ENCODE assay signal across 21 cellular contexts in the genomic region with DNA sequence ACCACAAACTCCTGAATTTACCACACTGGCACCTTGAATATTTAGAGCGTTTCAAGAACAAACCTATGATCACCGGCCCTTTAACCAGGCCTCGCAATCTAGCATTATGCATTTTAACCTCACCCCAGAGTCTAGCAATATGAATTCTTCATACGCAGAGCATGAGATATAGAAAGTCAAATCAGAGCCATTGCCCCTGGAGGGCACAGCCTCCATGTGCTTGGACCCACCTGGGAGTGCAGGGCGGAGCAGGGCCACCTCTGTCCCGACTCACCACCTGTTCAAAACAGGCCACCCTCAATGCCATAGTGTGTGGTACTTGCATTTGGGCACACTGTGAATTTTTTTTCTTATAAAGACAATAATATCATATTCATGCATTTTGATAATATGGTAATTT. TPM values are rescaled to one million over a fixed set of nuclear protein-coding genes. Genes with fewer than 3 reads are reported as not detected.
DNase-seq lines count a peak whose midpoint lies in the region; TF ChIP-seq lines count a peak whose summit lies in the region.
"Had no signal": no experiment of that assay in that cellular context is flagged by ENCODE, and none has a peak within 500 bp of the region (broad histone marks: within the 10 kb centered on the region; RNA-seq: fewer than 3 reads in every experiment).

No MANE protein-coding gene starts in this region.

- H3K9me3 Mint-ChIP-seq in type B pancreatic cell: no peaks in the 10 kb centered on the region
- H3K9me3 Mint-ChIP-seq in activated naive CD4-positive, alpha-beta T cell treated with anti-CD3 and anti-CD28 coated beads for 36 hours: no peaks in the 10 kb centered on the region
- H3K9me3 Mint-ChIP-seq: CD8-positive, alpha-beta T cell; GM23338; HFFc6 had no signal

- no peak overlapping the region for H3K27ac Mint-ChIP-seq in type B pancreatic cell
- no peak overlapping the region for H3K27ac Mint-ChIP-seq in activated naive CD4-positive, alpha-beta T cell treated with anti-CD3 and anti-CD28 coated beads for 36 hours
- H3K27ac Mint-ChIP-seq: CD4-positive, CD25-positive, alpha-beta regulatory T cell; CD8-positive, alpha-beta T cell; GM23338; HFFc6 had no signal

- peaks cover 15% of the 10 kb centered on the region for H3K4me1 Mint-ChIP-seq in type B pancreatic cell (ENCODE audit: unreplicated experiment)
- H3K4me1 Mint-ChIP-seq in activated naive CD4-positive, alpha-beta T cell treated with anti-CD3 and anti-CD28 coated beads for 36 hours (ENCODE audit: low read depth): no peaks in the 10 kb centered on the region
- H3K4me1 Mint-ChIP-seq: CD4-positive, CD25-positive, alpha-beta regulatory T cell; GM23338 had no signal

- intact Hi-C loops in activated naive CD4-positive, alpha-beta T cell treated with anti-CD3 and anti-CD28 coated beads for 36 hours (cut with micrococcal nuclease): no loop called here

- no peak overlapping the region for H3K4me3 Mint-ChIP-seq in type B pancreatic cell
- H3K4me3 Mint-ChIP-seq in activated naive CD4-positive, alpha-beta T cell treated with anti-CD3 and anti-CD28 coated beads for 36 hours: no peak overlapping the region
- H3K4me3 Mint-ChIP-seq: CD4-positive, CD25-positive, alpha-beta regulatory T cell; CD8-positive, alpha-beta T cell; GM23338; HFFc6 had no signal

- TF ChIP-seq CTCF in KMS-11 (conservative IDR thresholded peaks at IDR 0.05; ENCODE audit: low read depth, low read length): no peak
- no peak for TF ChIP-seq CTCF in hepatocyte (IDR thresholded peaks at IDR 0.05; ENCODE audit: poor library complexity)
- TF ChIP-seq CTCF in type B pancreatic cell (conservative IDR thresholded peaks at IDR 0.05): no peak

- H3K27me3 Mint-ChIP-seq in type B pancreatic cell: no peaks in the 10 kb centered on the region
- H3K27me3 Mint-ChIP-seq in activated naive CD4-positive, alpha-beta T cell treated with anti-CD3 and anti-CD28 coated beads for 36 hours (ENCODE audit: low read depth): peaks cover 41% of the 10 kb centered on the region

- peak overlapping the region; percentile 75 for H3K4me2 ChIP-seq in BLaER1
- H3K4me2 ChIP-seq in KMS-11: peak overlapping the region; percentile 55
- no peak overlapping the region for H3K4me2 ChIP-seq in hepatocyte
- H3K4me2 ChIP-seq: A549, GM23338 had no signal

- H3K4me3 ChIP-seq in BLaER1 (no peak overlapping the region), KMS-11 (IDR thresholded peaks at IDR 0.05; ENCODE audit: insufficient read depth, low read depth, low read length) (no peak overlapping the region), hepatocyte (no peak overlapping the region)
- H3K4me3 ChIP-seq: A549, GM12878, GM23338, HAP-1 had no signal

- H3K79me2 ChIP-seq in KMS-11 (ENCODE audit: insufficient read depth, low read depth): no peaks in the 10 kb centered on the region
- no peaks in the 10 kb centered on the region for H3K79me2 ChIP-seq in hepatocyte

- H3K9ac ChIP-seq in BLaER1 (no peak overlapping the region), KMS-11 (no peak overlapping the region)

- H3K36me3 ChIP-seq in BLaER1: no peaks in the 10 kb centered on the region
- H3K36me3 ChIP-seq in KMS-11 (ENCODE audit: insufficient read depth): no peaks in the 10 kb centered on the region
- H3K36me3 ChIP-seq in hepatocyte (replicated peaks; ENCODE audit: insufficient read depth, low read depth): no peaks in the 10 kb centered on the region
- H3K36me3 ChIP-seq: BE2C, HAP-1 had no signal

- no peak for DNase-seq in hepatocyte (ENCODE audit: low spot score)
- DNase-seq in GDM1 (lab: John Stamatoyannopoulos, UW): no peak
- DNase-seq in type B pancreatic cell (ENCODE audit: extremely low spot score, unreplicated experiment): no peak
- DNase-seq in activated naive CD4-positive, alpha-beta T cell treated with anti-CD3 and anti-CD28 coated beads for 36 hours: no peak
- DNase-seq: 8988T; ACHN; AML-193; BE2C; Caco-2; CD4-positive, CD25-positive, alpha-beta regulatory T cell; CD8-positive, alpha-beta T cell; DMS153; DND-41; HFFc6 had no signal

- no peaks in the 10 kb centered on the region for H3K27me3 ChIP-seq in BLaER1
- H3K27me3 ChIP-seq in KMS-11 (ENCODE audit: insufficient read depth, low read depth): no peaks in the 10 kb centered on the region
- no peaks in the 10 kb centered on the region for H3K27me3 ChIP-seq in hepatocyte
- H3K27me3 ChIP-seq: BE2C had no signal

- no peaks in the 10 kb centered on the region for H3K36me3 Mint-ChIP-seq in type B pancreatic cell
- no peaks in the 10 kb centered on the region for H3K36me3 Mint-ChIP-seq in activated naive CD4-positive, alpha-beta T cell treated with anti-CD3 and anti-CD28 coated beads for 36 hours (ENCODE audit: low read depth)
- H3K36me3 Mint-ChIP-seq: CD4-positive, CD25-positive, alpha-beta regulatory T cell; CD8-positive, alpha-beta T cell had no signal

- no peak overlapping the region for H2AFZ ChIP-seq in KMS-11 (ENCODE audit: low read depth)
- H2AFZ ChIP-seq in hepatocyte: no peak overlapping the region
- H2AFZ ChIP-seq: GM23338 had no signal

- no peaks in the 10 kb centered on the region; the same call in 1 of the 2 replicates for H3K9me3 ChIP-seq in BLaER1
- H3K9me3 ChIP-seq in hepatocyte (ENCODE audit: low read depth): no peaks in the 10 kb centered on the region
- H3K9me3 ChIP-seq: A549, BE2C, Caco-2, HAP-1 had no signal

- CTCF ChIA-PET in activated naive CD4-positive, alpha-beta T cell treated with anti-CD3 and anti-CD28 coated beads for 36 hours (lab: Charles Lee): no interaction called here

- no peak overlapping the region for H3K27ac ChIP-seq in BLaER1
- H3K27ac ChIP-seq in KMS-11: no peak overlapping the region
- peak overlapping the region; percentile 88 for H3K27ac ChIP-seq in hepatocyte
- H3K27ac ChIP-seq: A549, C4-2B had no signal

- WGBS in hepatocyte (ENCODE audit: low lambda C conversion rate, missing lambda C conversion rate): 81% methylated on average over 6 of the region's 6 CpGs

- no peaks in the 10 kb centered on the region for H3K9me2 ChIP-seq in hepatocyte (replicated peaks; ENCODE audit: insufficient read depth)

- peaks cover 36% of the 10 kb centered on the region for H3K4me1 ChIP-seq in BLaER1
- H3K4me1 ChIP-seq in KMS-11 (ENCODE audit: low read depth, poor library complexity, severe bottlenecking): peaks cover 32% of the 10 kb centered on the region
- peaks cover 11% of the 10 kb centered on the region for H3K4me1 ChIP-seq in hepatocyte (ENCODE audit: insufficient read depth)
- H3K4me1 ChIP-seq: A549, HAP-1 had no signal

- H4K20me1 ChIP-seq in BLaER1: no peaks in the 10 kb centered on the region
- no peaks in the 10 kb centered on the region for H4K20me1 ChIP-seq in KMS-11 (ENCODE audit: insufficient read depth)
- H4K20me1 ChIP-seq in hepatocyte (ENCODE audit: insufficient read depth, poor library complexity, severe bottlenecking): no peaks in the 10 kb centered on the region

RNA-seq across cellular contexts. Expression of gene AFDN, which starts 19.5 kb away (rescaled TPM):
- total RNA-seq in hepatocyte: 192 and 198 TPM in 2 replicates
- 130 and 173 TPM in 2 replicates for polyA plus RNA-seq in hepatocyte
- total RNA-seq in type B pancreatic cell (ENCODE audit: low replicate concordance): 140 and 154 TPM in 2 replicates
- 10 to 100 TPM; 12.5 to 13.9 TPM for total RNA-seq in activated naive CD4-positive, alpha-beta T cell treated with anti-CD3 and anti-CD28 coated beads for 36 hours
